In genomic region chr15:57705746-57706404, GRCh38 we compare ENCODE assay signal across 8 cellular contexts. TPM values are rescaled to one million over a fixed set of nuclear protein-coding genes. Genes with fewer than 3 reads are reported as not detected.
DNase-seq lines count a peak whose midpoint lies in the region; ATAC-seq and TF ChIP-seq lines count a peak whose summit lies in the region.

No MANE protein-coding gene starts in this region.

- H3K14ac ChIP-seq in neuronal stem cell (ENCODE audit: low read length), result no peak overlapping the region

- peak overlapping the region; percentile 60 for H3K4ac ChIP-seq in neuronal stem cell (ENCODE audit: low read length)

- POLR2A ChIA-PET in CD8-positive, alpha-beta T cell (lab: Charles Lee), result interaction anchor here (0.9 to 2.5 kb wide), 2 partner anchors 15 to 1461 kb away, joined by 3 to 10 read pairs; no protein-coding TSS in a partner anchor

- WGBS in neuronal stem cell (ENCODE audit: extremely low coverage in 2 of 2, insufficient read length in 2 of 2, insufficient replicate concordance in 1 of 2), 2 donors, result no CpG with 5 or more reads among the region's 12 CpGs

- H3K27ac Mint-ChIP-seq in CD8-positive, alpha-beta T cell, result peak overlapping the region; percentile 92

- ATAC-seq in CD8-positive, alpha-beta T cell, result no peak
- ATAC-seq in HG03095 (IDR thresholded peaks at IDR 0.05; ENCODE audit: unreplicated experiment), result no peak

- no peak for TF ChIP-seq CTCF in CD8-positive, alpha-beta T cell (IDR thresholded peaks at IDR 0.05)

- H2BK120ac ChIP-seq in neuronal stem cell (ENCODE audit: low read depth, low read length), result no peak overlapping the region

- H3K36me3 ChIP-seq in CD8-positive, alpha-beta T cell (ENCODE audit: insufficient read depth, low read length), result peaks cover 4% of the 10 kb centered on the region
- peaks cover 22% of the 10 kb centered on the region for H3K36me3 ChIP-seq in NT2/D1 (ENCODE audit: insufficient read depth, insufficient read length, low read length)
- H3K36me3 ChIP-seq in neuronal stem cell (replicated peaks in 1 of 2; ENCODE audit: control insufficient read depth in 2 of 2, insufficient read depth in 2 of 2, low read length in 2 of 2), result peaks cover 9 to 26% of the 10 kb centered on the region in 2 donors

- H3K36me3 Mint-ChIP-seq in CD8-positive, alpha-beta T cell, result peaks cover 32% of the 10 kb centered on the region

- H3K79me1 ChIP-seq in neuronal stem cell (ENCODE audit: low read depth, low read length), result peaks cover 2% of the 10 kb centered on the region

- H3K4me3 ChIP-seq in CD8-positive, alpha-beta T cell (ENCODE audit: low read depth, low read length), result peak overlapping the region; percentile 85
- peak overlapping the region; percentile 95 for H3K4me3 ChIP-seq in NT2/D1 (ENCODE audit: insufficient read length, low read depth)
- peak overlapping the region; percentile 98 for H3K4me3 ChIP-seq in neuronal stem cell (ENCODE audit: low read length in 2 of 2)

- no peak overlapping the region for H2BK12ac ChIP-seq in neuronal stem cell (ENCODE audit: low read length)

- H3K9me3 Mint-ChIP-seq in CD8-positive, alpha-beta T cell, result no peaks in the 10 kb centered on the region

- no peak overlapping the region for H3K4me2 ChIP-seq in neuronal stem cell (ENCODE audit: insufficient read depth, low read length, poor library complexity, severe bottlenecking)

- H3K4me1 ChIP-seq in CD8-positive, alpha-beta T cell (ENCODE audit: insufficient read depth, low read length), result peaks cover 55% of the 10 kb centered on the region
- H3K4me1 ChIP-seq in NT2/D1 (ENCODE audit: insufficient read depth, insufficient read length), result no peaks in the 10 kb centered on the region
- peaks cover 2 to 7% of the 10 kb centered on the region in 2 donors for H3K4me1 ChIP-seq in neuronal stem cell (ENCODE audit: control insufficient read depth in 2 of 2, insufficient read depth in 1 of 2, low read depth in 1 of 2, low read length in 2 of 2)

- peak overlapping the region; percentile 87 for H3K4me3 Mint-ChIP-seq in CD8-positive, alpha-beta T cell

- no peak overlapping the region for H2BK15ac ChIP-seq in neuronal stem cell (ENCODE audit: low read length)

- peak overlapping the region; percentile 89 for H3K27ac ChIP-seq in CD8-positive, alpha-beta T cell (ENCODE audit: low read depth, low read length)
- H3K27ac ChIP-seq in epithelial cell of prostate (peak overlapping the region; percentile 86), neuronal stem cell (replicated peaks; ENCODE audit: low read length) (no peak overlapping the region)

- H3K23ac ChIP-seq in neuronal stem cell (ENCODE audit: low read depth, low read length, poor library complexity), result no peak overlapping the region

- H2AFZ ChIP-seq in neuronal stem cell (ENCODE audit: low read length), result peak overlapping the region; percentile 96

- no peak for DNase-seq in CD8-positive, alpha-beta T cell
- no peak for DNase-seq in NT2/D1 (ENCODE audit: low read depth, low spot score)
- DNase-seq in epithelial cell of prostate (ENCODE audit: low read depth, low spot score), result no peak
- DNase-seq in neuronal stem cell (ENCODE audit: low spot score), result no peak
- no peak for DNase-seq in SIG-M5 treated with dmso at 0.1 percent for 504 hours (lab: John Stamatoyannopoulos, UW; ENCODE audit: unreplicated experiment)
- no peak for DNase-seq in cortex of kidney (lab: John Stamatoyannopoulos, UW)
- DNase-seq in UCSD-AML1 (lab: John Stamatoyannopoulos, UW; ENCODE audit: unreplicated experiment), result no peak

- peak overlapping the region; percentile 73 for H2AK5ac ChIP-seq in neuronal stem cell (ENCODE audit: low read depth, low read length)

- H4K8ac ChIP-seq in neuronal stem cell (ENCODE audit: low read depth, low read length), result peak overlapping the region; percentile 92

- no peaks in the 10 kb centered on the region for H3K9me3 ChIP-seq in CD8-positive, alpha-beta T cell (ENCODE audit: low read length)
- H3K9me3 ChIP-seq in NT2/D1 (ENCODE audit: insufficient read depth, low read length) (no peaks in the 10 kb centered on the region), neuronal stem cell (replicated peaks in 1 of 2; ENCODE audit: control insufficient read depth in 2 of 2, insufficient read depth in 1 of 2, low read depth in 1 of 2, low read length in 2 of 2) (peaks cover 3 to 4% of the 10 kb centered on the region in 2 donors)

- H4K91ac ChIP-seq in neuronal stem cell (ENCODE audit: low read depth, low read length, poor library complexity), result no peak overlapping the region

- CTCF ChIA-PET in CD8-positive, alpha-beta T cell (lab: Charles Lee), result interaction anchor here (2.3 kb wide), 1 partner anchor 146 kb away, joined by 6 read pairs; no protein-coding TSS in a partner anchor

- peaks cover 67% of the 10 kb centered on the region for H3K4me1 Mint-ChIP-seq in CD8-positive, alpha-beta T cell (ENCODE audit: low read depth)

- H3K9ac ChIP-seq in NT2/D1 (ENCODE audit: insufficient read length, low read depth) (no peak overlapping the region), neuronal stem cell (ENCODE audit: low read depth, low read length, poor library complexity) (peak overlapping the region; percentile 66)

- H3K27me3 ChIP-seq in CD8-positive, alpha-beta T cell (ENCODE audit: insufficient read depth, low read length), result no peaks in the 10 kb centered on the region
- H3K27me3 ChIP-seq in NT2/D1 (ENCODE audit: insufficient read depth, insufficient read length) (no peaks in the 10 kb centered on the region), neuronal stem cell (ENCODE audit: control insufficient read depth in 3 of 3, insufficient read depth in 3 of 3, low read depth in 1 of 3, low read length in 3 of 3) (peaks cover 0 to 28% (median 0%) of the 10 kb centered on the region in 3 experiments)

- intact Hi-C loops in CD8-positive, alpha-beta T cell (cut with DNase I, micrococcal nuclease), result loop anchor here (5.0 to 10.0 kb wide), 6 partner anchors 141 to 1464 kb away; partner anchors contain the start of genes RFX7 (in 2 of the 2), SLTM (in 1 of the 2) and TCF12 (in 1 of the 2)

- no peak overlapping the region for H2BK5ac ChIP-seq in neuronal stem cell (ENCODE audit: low read length)

- H3K18ac ChIP-seq in neuronal stem cell (ENCODE audit: low read length), result peak overlapping the region; percentile 82

- H3K27me3 Mint-ChIP-seq in CD8-positive, alpha-beta T cell (ENCODE audit: low read depth), result no peaks in the 10 kb centered on the region

RNA-seq across cellular contexts. Expression of gene POLR2M, which starts 0.6 kb away (rescaled TPM):
- total RNA-seq in CD8-positive, alpha-beta T cell, result 100 to 1,000 TPM in 1 of 2 experiments, 10 to 100 TPM in 1; 96.7 to 103 TPM
- 173 TPM for polyA plus RNA-seq in neuronal stem cell (2013, experiment 1 of 2)
- 182 TPM for polyA plus RNA-seq in neuronal stem cell (2013, experiment 2 of 2)
